ENCODE assay signal across 8 cellular contexts in the genomic region with DNA sequence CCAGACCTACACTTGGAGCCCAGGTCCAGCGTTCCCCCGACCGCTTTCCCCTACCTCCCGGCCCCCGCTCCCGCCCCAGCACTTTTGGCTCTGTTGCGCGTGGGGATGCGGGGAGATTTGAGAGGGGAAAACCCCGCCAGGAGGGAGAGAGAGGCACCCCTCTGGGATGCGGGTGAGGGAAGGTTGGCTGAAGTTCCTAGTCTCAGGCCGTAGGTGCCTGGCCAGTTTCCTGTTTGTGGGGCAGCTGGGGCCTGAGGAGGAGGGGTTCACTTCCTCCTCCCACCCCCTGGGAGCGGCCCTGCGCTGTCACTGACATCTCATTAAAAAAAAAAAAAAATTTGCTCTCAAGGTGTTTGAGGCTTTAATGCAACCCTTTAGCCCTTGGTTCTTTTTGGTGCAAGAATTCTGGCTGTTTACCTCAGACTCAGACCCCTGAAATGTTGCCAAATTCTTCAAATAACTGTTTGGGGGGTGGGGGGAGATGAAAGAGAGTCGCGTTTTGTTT. TPM values are rescaled to one million over a fixed set of nuclear protein-coding genes. Genes with fewer than 3 reads are reported as not detected.
DNase-seq lines count a peak whose midpoint lies in the region; ATAC-seq, FAIRE-seq and TF ChIP-seq lines count a peak whose summit lies in the region.

No MANE protein-coding gene starts in this region.

- H3K27ac ChIP-seq in Peyer's patch (peak overlapping the region; percentile 72 to 97 (median 86)), endothelial cell of umbilical vein (ENCODE audit: insufficient read depth, low read depth, low read length) (peak overlapping the region; percentile 76)

- peak overlapping the region; percentile 62 to 86 (median 75) for H3K4me3 ChIP-seq in Peyer's patch
- peak overlapping the region; percentile 89 to 94 (median 90) for H3K4me3 ChIP-seq in endothelial cell of umbilical vein (replicated peaks in 1 of 3; ENCODE audit: insufficient read depth in 1 of 3, low read depth in 1 of 3, low read length in 3 of 3)

- dilution Hi-C loops in endothelial cell of umbilical vein (cut with MboI; ENCODE audit: extremely low pct_ligation_motif_present, low sequenced_read_pairs), result loop anchor here (10.0 to 25.0 kb wide), 2 partner anchors 424 to 557 kb away; no protein-coding TSS in a partner anchor

- H3K9me3 ChIP-seq in Peyer's patch (no peaks in the 10 kb centered on the region), endothelial cell of umbilical vein (replicated peaks; ENCODE audit: control insufficient read depth, insufficient read depth, low read length) (no peaks in the 10 kb centered on the region)

- peaks cover 3% of the 10 kb centered on the region for H4K20me1 ChIP-seq in endothelial cell of umbilical vein (replicated peaks; ENCODE audit: control insufficient read depth, extremely low read depth, insufficient read depth, low read length)

- DNase-seq in DMS114 treated with DMSO at 0.1 percent for 48 hours (lab: John Stamatoyannopoulos, UW; ENCODE audit: unreplicated experiment), result peak; percentile 3
- peak in 2 of 3 donors; percentile 80 to 86 for DNase-seq in Peyer's patch
- peak; percentile 37 for DNase-seq in endothelial cell of umbilical vein (ENCODE audit: low read depth, low spot score)
- DNase-seq in NK-92 (lab: John Stamatoyannopoulos, UW; ENCODE audit: unreplicated experiment), result no peak
- DNase-seq in posterior vena cava (ENCODE audit: low spot score), result no peak

- peaks cover 41% of the 10 kb centered on the region for H3K79me2 ChIP-seq in endothelial cell of umbilical vein (ENCODE audit: control insufficient read depth, insufficient read depth, low read length)

- CTCF ChIA-PET in endothelial cell of umbilical vein (lab: Charles Lee), result interaction anchor here (0.7 to 3.7 kb wide), 11 partner anchors 17 to 583 kb away, joined by 3 to 20 read pairs (median 5); a partner anchor contains a TSS

- POLR2A ChIA-PET in endothelial cell of umbilical vein (lab: Charles Lee), result interaction anchor here (0.6 to 4.7 kb wide), 13 partner anchors 16 to 500 kb away, joined by 3 to 35 read pairs (median 5); a partner anchor contains a TSS

- H3K4me2 ChIP-seq in endothelial cell of umbilical vein (ENCODE audit: insufficient read depth, low read length), result peak overlapping the region; percentile 92

- no peak for FAIRE-seq in endothelial cell of umbilical vein (lab: Jason Lieb, UNC)

- BruUV-seq in endothelial cell of umbilical vein (replicated peaks; lab: Mats Ljungman, UMichigan), result TSS peak; percentile 2

- H3K4me1 ChIP-seq in Peyer's patch (peaks cover 0 to 40% (median 18%) of the 10 kb centered on the region in 4 donors), endothelial cell of umbilical vein (ENCODE audit: control insufficient read depth, extremely low read depth, insufficient read depth, low read length) (peaks cover 26% of the 10 kb centered on the region)

- peak overlapping the region; percentile 72 to 85 (median 83) for H3K4me3 Mint-ChIP-seq in nephron

- ATAC-seq in GM21619 (IDR thresholded peaks at IDR 0.05; ENCODE audit: unreplicated experiment) (peak; percentile 18), GM21723 (IDR thresholded peaks at IDR 0.05; ENCODE audit: unreplicated experiment) (no peak)

- peak overlapping the region; percentile 91 to 93 (median 92) for H3K27ac Mint-ChIP-seq in nephron

- H3K4me1 Mint-ChIP-seq in nephron, result peaks cover 53% of the 10 kb centered on the region

- intact Hi-C loops in endothelial cell of umbilical vein (cut with micrococcal nuclease), result loop anchor here (2.0 to 10.0 kb wide), 2 partner anchors 145 to 317 kb away; no protein-coding TSS in a partner anchor
- intact Hi-C loops in posterior vena cava (cut with DNase I), result loop anchor here in 1 of 2 donors (10.0 kb wide), 2 partner anchors 187 to 837 kb away; no protein-coding TSS in a partner anchor

- H3K27me3 Mint-ChIP-seq in nephron (ENCODE audit: low read depth), result peaks cover 20% of the 10 kb centered on the region

- H3K9me1 ChIP-seq in endothelial cell of umbilical vein (replicated peaks; ENCODE audit: control insufficient read depth, extremely low read depth, insufficient read depth, low read length), result no peaks in the 10 kb centered on the region

- H3K27me3 ChIP-seq in Peyer's patch (no peaks in the 10 kb centered on the region), endothelial cell of umbilical vein (ENCODE audit: control insufficient read depth in 2 of 2, insufficient read depth in 2 of 2, low read length in 2 of 2) (no peaks in the 10 kb centered on the region)

- TF ChIP-seq CTCF in Peyer's patch (IDR thresholded peaks at IDR 0.05) (no peak), endothelial cell of umbilical vein (IDR thresholded peaks at IDR 0.05; ENCODE audit: extremely low read depth in 1 of 2, insufficient read depth in 1 of 2, low read depth in 1 of 2, low read length in 2 of 2) (no peak), nephron (IDR thresholded peaks at IDR 0.05; ENCODE audit: unreplicated experiment in 3 of 3) (no peak)

- TF ChIP-seq POLR2A in Peyer's patch (IDR thresholded peaks at IDR 0.05) (no peak), endothelial cell of umbilical vein (IDR thresholded peaks at IDR 0.05; ENCODE audit: low read depth, low read length) (no peak)

- H3K36me3 ChIP-seq in Peyer's patch (no peaks in the 10 kb centered on the region), endothelial cell of umbilical vein (ENCODE audit: control insufficient read depth in 2 of 2, extremely low read depth in 1 of 2, insufficient read depth in 2 of 2, low read length in 2 of 2) (peaks cover 20 to 25% of the 10 kb centered on the region in 2 experiments)

- H3K9me3 Mint-ChIP-seq in nephron, result no peaks in the 10 kb centered on the region

- H2AFZ ChIP-seq in endothelial cell of umbilical vein (ENCODE audit: low read depth, low read length), result no peak overlapping the region

- peak overlapping the region; percentile 90 for H3K9ac ChIP-seq in endothelial cell of umbilical vein (replicated peaks; ENCODE audit: extremely low read depth, insufficient read depth, low read length)

- no peaks in the 10 kb centered on the region for H3K36me3 Mint-ChIP-seq in nephron (ENCODE audit: low read depth)

TF ChIP-seq in endothelial cell of umbilical vein, 7 proteins besides CTCF, POLR2A, EP300 and RAD21:
- TF ChIP-seq POLR2AphosphoS5 (IDR thresholded peaks at IDR 0.05; ENCODE audit: insufficient read depth, low read depth, low read length) (peak; percentile 42), FOS (IDR thresholded peaks at IDR 0.05; ENCODE audit: borderline replicate concordance, insufficient read depth, low read length) (no peak)

RNA-seq across cellular contexts. Expression of a gene that starts 2.6 kb away (rescaled TPM):
- total RNA-seq in Peyer's patch (10 to 100 TPM in 1 of 4 donors, 1 to 10 TPM in 3; 4.1 to 27.5 (median 8.9) TPM), endothelial cell of umbilical vein (246 and 307 TPM in 2 replicates), posterior vena cava (10 to 100 TPM; 11.4 to 12.4 TPM)
- 244 and 316 TPM in 2 replicates for polyA plus RNA-seq in endothelial cell of umbilical vein
- 143 and 265 TPM in 2 replicates for polyA plus RNA-seq in endothelial cell of umbilical vein (2011; cell fraction: cytosol; rRNA removed)
- polyA plus RNA-seq in endothelial cell of umbilical vein (2011; cell fraction: nucleus; rRNA removed), result 173 and 198 TPM in 2 replicates
- 105 and 115 TPM in 2 replicates for polyA plus RNA-seq in endothelial cell of umbilical vein (2012)
- polyA minus RNA-seq in endothelial cell of umbilical vein, result 94.3 and 128 TPM in 2 replicates
- polyA minus RNA-seq in endothelial cell of umbilical vein (2011; cell fraction: cytosol; rRNA and poly(A)+ RNA removed), result 3.8 TPM
- 53.5 and 134 TPM in 2 replicates for polyA minus RNA-seq in endothelial cell of umbilical vein (2011; cell fraction: nucleus; rRNA and poly(A)+ RNA removed)

RNA-seq across cellular contexts. Expression of a gene that starts 16.3 kb away (rescaled TPM):
- total RNA-seq in Peyer's patch (100 to 1,000 TPM in 1 of 4 donors, 10 to 100 TPM in 3; 42.9 to 120 (median 81.9) TPM), endothelial cell of umbilical vein (48.3 and 52.7 TPM in 2 replicates), posterior vena cava (10 to 100 TPM; 20.7 to 28.5 TPM)
- 47.1 and 50.0 TPM in 2 replicates for polyA plus RNA-seq in endothelial cell of umbilical vein
- polyA plus RNA-seq in endothelial cell of umbilical vein (2011; cell fraction: cytosol; rRNA removed), result 35.2 and 39.4 TPM in 2 replicates
- 263 and 312 TPM in 2 replicates for polyA plus RNA-seq in endothelial cell of umbilical vein (2011; cell fraction: nucleus; rRNA removed)
- polyA plus RNA-seq in endothelial cell of umbilical vein (2012), result 29.2 and 52.6 TPM in 2 replicates
- polyA minus RNA-seq in endothelial cell of umbilical vein, result 86.6 and 130 TPM in 2 replicates
- 33.1 TPM for polyA minus RNA-seq in endothelial cell of umbilical vein (2011; cell fraction: cytosol; rRNA and poly(A)+ RNA removed)
- polyA minus RNA-seq in endothelial cell of umbilical vein (2011; cell fraction: nucleus; rRNA and poly(A)+ RNA removed), result 95.1 and 134 TPM in 2 replicates

RNA-seq across cellular contexts. Expression of a gene that starts 55.0 kb away (rescaled TPM):
- total RNA-seq in Peyer's patch (10 to 100 TPM in 3 of 4 donors, 1 to 10 TPM in 1; 7.7 to 51.2 (median 23.5) TPM), endothelial cell of umbilical vein (115 and 125 TPM in 2 replicates), posterior vena cava (1 to 10 TPM; 9.2 to 9.4 TPM)
- 88.8 and 93.8 TPM in 2 replicates for polyA plus RNA-seq in endothelial cell of umbilical vein
- polyA plus RNA-seq in endothelial cell of umbilical vein (2011; cell fraction: cytosol; rRNA removed), result 73.3 and 74.2 TPM in 2 replicates
- 348 and 401 TPM in 2 replicates for polyA plus RNA-seq in endothelial cell of umbilical vein (2011; cell fraction: nucleus; rRNA removed)
- 34.9 and 42.8 TPM in 2 replicates for polyA plus RNA-seq in endothelial cell of umbilical vein (2012)
- 87.1 and 91.8 TPM in 2 replicates for polyA minus RNA-seq in endothelial cell of umbilical vein
- polyA minus RNA-seq in endothelial cell of umbilical vein (2011; cell fraction: cytosol; rRNA and poly(A)+ RNA removed), result 7.1 TPM
- 95.3 and 107 TPM in 2 replicates for polyA minus RNA-seq in endothelial cell of umbilical vein (2011; cell fraction: nucleus; rRNA and poly(A)+ RNA removed)

Comparison
In these comparisons a context has a peak if more than half of its experiments do, and no peak if none do; other contexts are left out.
1. DNase-seq: peak in DMS114 treated with DMSO at 0.1 percent for 48 hours (single experiment), Peyer's patch (2 of 3) and endothelial cell of umbilical vein (single experiment); none in NK-92 (single experiment) and posterior vena cava (single experiment).